ENCODE assay signal across 15 cellular contexts in the genomic region with DNA sequence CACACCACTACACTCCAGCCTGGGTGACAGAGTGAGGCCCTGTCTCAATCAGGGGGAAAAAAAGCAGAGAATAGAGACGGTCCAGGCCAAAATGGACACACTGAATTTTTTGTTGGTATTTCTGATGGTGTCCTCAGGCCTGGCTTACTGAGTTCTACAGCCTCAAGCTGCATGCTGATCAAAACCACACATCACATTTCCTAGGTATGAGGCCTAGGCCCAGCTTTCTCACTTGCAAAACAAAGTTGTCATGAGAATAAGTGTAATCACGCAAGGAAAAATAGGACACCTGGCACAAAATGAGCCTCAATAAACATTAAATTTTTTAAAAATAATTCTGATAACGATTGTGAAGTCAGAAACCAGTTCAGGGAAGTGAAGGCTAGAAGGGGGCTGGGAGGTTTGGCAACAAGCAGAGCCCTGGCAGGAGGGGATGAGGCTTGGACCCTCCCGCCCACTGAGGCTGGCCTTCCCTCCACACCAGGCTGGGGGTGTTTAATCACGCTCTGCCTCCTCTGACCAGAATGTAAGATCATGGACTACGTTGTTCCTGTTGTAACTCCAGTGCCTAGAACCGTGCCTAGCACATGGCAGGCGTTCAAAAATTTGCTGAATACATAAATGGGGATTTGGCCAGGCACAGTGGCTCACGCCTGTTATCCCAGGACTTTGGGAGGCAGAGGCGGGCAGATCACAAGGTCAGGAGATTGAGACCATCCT. TPM values are rescaled to one million over a fixed set of nuclear protein-coding genes. Genes with fewer than 3 reads are reported as not detected.
DNase-seq lines count a peak whose midpoint lies in the region; ATAC-seq, FAIRE-seq and TF ChIP-seq lines count a peak whose summit lies in the region.
"Had no signal": no experiment of that assay in that cellular context is flagged by ENCODE, and none has a peak within 500 bp of the region (broad histone marks: within the 10 kb centered on the region; RNA-seq: fewer than 3 reads in every experiment).

No MANE protein-coding gene starts in this region.

- 45% methylated on average over 9 of the region's 10 CpGs for WGBS in esophagus muscularis mucosa
- WGBS in pancreas, 2 donors: 23 to 30% methylated on average over 10 of the region's 10 CpGs

- intact Hi-C loops in left ventricle myocardium inferior (cut with micrococcal nuclease) (no loop called here), cardiac septum (cut with DNase I) (no loop called here), esophagus muscularis mucosa (cut with DNase I) (no loop called here), pancreas (cut with DNase I) (no loop called here)

- H3K27me3 ChIP-seq in left ventricle myocardium inferior (ENCODE audit: low read depth) (no peaks in the 10 kb centered on the region), esophagus muscularis mucosa (no peaks in the 10 kb centered on the region), pancreas (no peaks in the 10 kb centered on the region)

- H3K4me3 ChIP-seq in left ventricle myocardium inferior (no peak overlapping the region), esophagus muscularis mucosa (no peak overlapping the region), pancreas (no peak overlapping the region)

- H3K9me3 ChIP-seq in left ventricle myocardium inferior (replicated peaks) (peaks cover 9% of the 10 kb centered on the region), esophagus muscularis mucosa (no peaks in the 10 kb centered on the region), pancreas (no peaks in the 10 kb centered on the region)

- ATAC-seq in pancreas: peak; percentile 4 to 28 (median 14)
- no peak for ATAC-seq in HG02588 (IDR thresholded peaks at IDR 0.05; ENCODE audit: unreplicated experiment)
- no peak for ATAC-seq in GM21447 (IDR thresholded peaks at IDR 0.05; ENCODE audit: unreplicated experiment)
- ATAC-seq in GM18498 (IDR thresholded peaks at IDR 0.05; ENCODE audit: unreplicated experiment): no peak
- ATAC-seq: SK-N-SH treated with all-trans-retinoic acid at 6 μM for 48 hours had no signal

- TF ChIP-seq CTCF in left ventricle myocardium inferior (IDR thresholded peaks at IDR 0.05; ENCODE audit: borderline replicate concordance) (no peak), esophagus muscularis mucosa (IDR thresholded peaks at IDR 0.05) (no peak), pancreas (IDR thresholded peaks at IDR 0.05) (no peak)

- H3K36me3 ChIP-seq in left ventricle myocardium inferior: no peaks in the 10 kb centered on the region
- no peaks in the 10 kb centered on the region for H3K36me3 ChIP-seq in esophagus muscularis mucosa
- H3K36me3 ChIP-seq in pancreas: no peaks in the 10 kb centered on the region

- H3K27ac ChIP-seq in left ventricle myocardium inferior (replicated peaks) (peak overlapping the region; percentile 80), esophagus muscularis mucosa (replicated peaks in 1 of 4) (peak overlapping the region; percentile 87 to 95 (median 94)), pancreas (peak overlapping the region; percentile 73 to 94 (median 86))

- TF ChIP-seq POLR2A in esophagus muscularis mucosa (IDR thresholded peaks at IDR 0.05; ENCODE audit: low read depth): no peak

- DNase-seq in left ventricle myocardium inferior: no peak
- DNase-seq in cardiac septum (ENCODE audit: low spot score): no peak
- no peak for DNase-seq in esophagus muscularis mucosa (ENCODE audit: extremely low spot score)
- peak in 2 of 6 donors; percentile 41 to 66 for DNase-seq in pancreas
- DNase-seq in occipital lobe (lab: John Stamatoyannopoulos, UW): no peak
- DNase-seq: activated CD4-positive, alpha-beta T cell treated with anti-CD3 and anti-CD28 coated beads for 1 hour; activated T-cell treated with anti-CD3 and anti-CD28 coated beads, Interleukin-2, amount 50 U/mL, for 48 hours; caudate nucleus; NCI-H2081; NK-92 treated with Interleukin-12 subunit alpha and Interleukin-12 subunit beta, amount 100 ng/mL, for 24 hours had no signal

- no peak for FAIRE-seq in pancreas (lab: Jason Lieb, UNC)
- FAIRE-seq: keratinocyte had no signal

- no peak for TF ChIP-seq EP300 in esophagus muscularis mucosa (IDR thresholded peaks at IDR 0.05)

- peaks cover 77% of the 10 kb centered on the region for H3K4me1 ChIP-seq in left ventricle myocardium inferior
- peaks cover 65 to 98% (median 87%) of the 10 kb centered on the region in 4 donors for H3K4me1 ChIP-seq in esophagus muscularis mucosa
- peaks cover 64 to 78% (median 77%) of the 10 kb centered on the region in 3 donors for H3K4me1 ChIP-seq in pancreas

RNA-seq across cellular contexts. Expression of a gene that starts 18.1 kb away (rescaled TPM):
- total RNA-seq in left ventricle myocardium inferior (64.8 TPM), cardiac septum (41.5 TPM), esophagus muscularis mucosa (100 to 1,000 TPM in 3 of 4 donors, 10 to 100 TPM in 1; 91.1 to 147 (median 116) TPM), pancreas (100 to 1,000 TPM in 2 of 6 donors, 10 to 100 TPM in 4; 65.2 to 109 (median 96.0) TPM), occipital lobe (19.2 TPM)
- polyA plus RNA-seq in pancreas: 10 to 100 TPM; 45.1 to 90.6 TPM

Comparison
In these comparisons a context has a peak if more than half of its experiments do, and no peak if none do; other contexts are left out.
1. ATAC-seq: peak in pancreas (4 of 4); none in HG02588 (single experiment), GM21447 (single experiment) and GM18498 (single experiment).
2. Peak in every context shown above with its lines, with median percentiles within 50 percentile points of each other: H3K27ac ChIP-seq.